19 cellular contexts compared by ENCODE assay signal in genomic region chr16:29905668-29906067, GRCh38.
"Had no signal": no experiment of that assay in that cellular context is flagged by ENCODE, and none has a peak within 500 bp of the region (broad histone marks: within the 10 kb centered on the region; RNA-seq: fewer than 3 reads in every experiment).

No MANE protein-coding gene starts in this region.

- H3K9me3 ChIP-seq: SK-N-SH had no signal

- H3K4me2 ChIP-seq: KMS-11, SK-N-SH had no signal

- H3K27ac ChIP-seq: KMS-11 had no signal

- H3K9me2 ChIP-seq: SK-N-SH had no signal

- DNase-seq: IMR-90, Kasumi-1, MM.1S, NCI-H1092 treated with DMSO at 0.1 percent for 48 hours, NCI-H1436, NCI-H187, NCI-H2029, NCI-H2081 treated with DMSO at 0.1 percent for 48 hours, NCI-H2171, NCI-H226, NCI-H446, NCI-H510A, NCI-H524 treated with DMSO at 0.1 percent for 48 hours, NCI-H69, NCI-H774, SHP77, SK-N-SH, SW 1271 had no signal

- H3K9ac ChIP-seq: KMS-11, SK-N-SH had no signal
